ENCODE assay signal across 8 cellular contexts in the genomic region with DNA sequence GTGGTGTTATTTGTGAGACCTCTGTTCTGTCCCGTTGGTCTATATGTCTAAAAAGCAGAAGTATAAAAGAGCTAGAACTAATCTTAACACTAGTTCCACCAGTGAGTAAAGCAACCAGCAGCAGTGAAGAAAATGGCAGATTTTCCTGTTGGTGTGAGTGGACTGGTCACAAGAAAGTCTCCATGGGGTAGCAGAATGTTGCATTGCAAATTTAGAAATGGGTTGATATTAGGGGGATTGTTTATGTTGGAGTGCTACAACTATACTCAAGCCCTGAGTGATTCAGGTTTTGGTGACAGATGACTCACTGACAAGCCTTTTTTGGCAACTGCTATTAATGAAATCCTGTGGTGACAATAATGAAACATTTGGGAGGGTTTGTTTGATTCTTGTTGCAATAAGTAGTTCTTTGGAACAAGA. TPM values are rescaled to one million over a fixed set of nuclear protein-coding genes. Genes with fewer than 3 reads are reported as not detected.
DNase-seq lines count a peak whose midpoint lies in the region; ATAC-seq lines count a peak whose summit lies in the region.

No MANE protein-coding gene starts in this region.

- no peak overlapping the region for H3K9ac ChIP-seq in neuronal stem cell (ENCODE audit: low read depth, low read length, poor library complexity)

- no peak overlapping the region for H2BK120ac ChIP-seq in neuronal stem cell (ENCODE audit: low read depth, low read length)

- peaks cover 0 to 21% of the 10 kb centered on the region in 2 donors for H3K36me3 ChIP-seq in neuronal stem cell (replicated peaks in 1 of 2; ENCODE audit: control insufficient read depth in 2 of 2, insufficient read depth in 2 of 2, low read length in 2 of 2)

- no peak overlapping the region for H4K91ac ChIP-seq in neuronal stem cell (ENCODE audit: low read depth, low read length, poor library complexity)

- no peak overlapping the region for H2AK5ac ChIP-seq in neuronal stem cell (ENCODE audit: low read depth, low read length)

- ATAC-seq in HG03095 (IDR thresholded peaks at IDR 0.05; ENCODE audit: unreplicated experiment) = peak; percentile 68

- H3K14ac ChIP-seq in neuronal stem cell (ENCODE audit: low read length) = no peak overlapping the region

- peak overlapping the region; percentile 37 for H3K4me3 Mint-ChIP-seq in activated naive CD4-positive, alpha-beta T cell treated with anti-CD3 and anti-CD28 coated beads, Interleukin-2, amount 50 U/mL, for 24 hours

- no peak overlapping the region for H3K23ac ChIP-seq in neuronal stem cell (ENCODE audit: low read depth, low read length, poor library complexity)

- peak overlapping the region; percentile 77 for H3K27ac Mint-ChIP-seq in activated naive CD4-positive, alpha-beta T cell treated with anti-CD3 and anti-CD28 coated beads, Interleukin-2, amount 50 U/mL, for 24 hours

- no peaks in the 10 kb centered on the region for H3K27me3 ChIP-seq in neuronal stem cell (ENCODE audit: control insufficient read depth in 3 of 3, insufficient read depth in 3 of 3, low read depth in 1 of 3, low read length in 3 of 3)

- peaks cover 13% of the 10 kb centered on the region for H3K36me3 Mint-ChIP-seq in activated naive CD4-positive, alpha-beta T cell treated with anti-CD3 and anti-CD28 coated beads, Interleukin-2, amount 50 U/mL, for 24 hours

- no peak overlapping the region for H3K4me2 ChIP-seq in neuronal stem cell (ENCODE audit: insufficient read depth, low read length, poor library complexity, severe bottlenecking)

- no peak overlapping the region for H3K4ac ChIP-seq in neuronal stem cell (ENCODE audit: low read length)

- H3K9me3 Mint-ChIP-seq in activated naive CD4-positive, alpha-beta T cell treated with anti-CD3 and anti-CD28 coated beads, Interleukin-2, amount 50 U/mL, for 24 hours = no peaks in the 10 kb centered on the region

- H3K4me3 ChIP-seq in neuronal stem cell (ENCODE audit: low read length in 2 of 2) = no peak overlapping the region

- H3K4me1 ChIP-seq in neuronal stem cell (ENCODE audit: control insufficient read depth in 2 of 2, insufficient read depth in 1 of 2, low read depth in 1 of 2, low read length in 2 of 2) = peaks cover 5 to 12% of the 10 kb centered on the region in 2 donors

- H2BK12ac ChIP-seq in neuronal stem cell (ENCODE audit: low read length) = no peak overlapping the region

- no peak overlapping the region for H2BK5ac ChIP-seq in neuronal stem cell (ENCODE audit: low read length)

- no peak overlapping the region for H2AFZ ChIP-seq in neuronal stem cell (ENCODE audit: low read length)

- H3K4me1 Mint-ChIP-seq in activated naive CD4-positive, alpha-beta T cell treated with anti-CD3 and anti-CD28 coated beads, Interleukin-2, amount 50 U/mL, for 24 hours = peaks cover 51% of the 10 kb centered on the region

- peaks cover 4% of the 10 kb centered on the region for H3K79me1 ChIP-seq in neuronal stem cell (ENCODE audit: low read depth, low read length)

- H3K9me3 ChIP-seq in neuronal stem cell (replicated peaks in 1 of 2; ENCODE audit: control insufficient read depth in 2 of 2, insufficient read depth in 1 of 2, low read depth in 1 of 2, low read length in 2 of 2) = peaks cover 0 to 11% of the 10 kb centered on the region in 2 donors

- no peak overlapping the region for H3K27ac ChIP-seq in neuronal stem cell (replicated peaks; ENCODE audit: low read length)

- H2BK15ac ChIP-seq in neuronal stem cell (ENCODE audit: low read length) = no peak overlapping the region

- DNase-seq in activated naive CD4-positive, alpha-beta T cell (lab: John Stamatoyannopoulos, UW) = no peak
- DNase-seq in SKM-1 (lab: John Stamatoyannopoulos, UW; ENCODE audit: unreplicated experiment) = peak; percentile 17
- DNase-seq in glomerular visceral epithelial cell (ENCODE audit: extremely low spot score) = peak; percentile 12
- no peak for DNase-seq in middle frontal gyrus (ENCODE audit: extremely low spot score, low spot score)
- no peak for DNase-seq in neuronal stem cell (ENCODE audit: low spot score)
- DNase-seq in NCI-H2196 (lab: John Stamatoyannopoulos, UW; ENCODE audit: unreplicated experiment) = no peak

- no peak overlapping the region for H4K8ac ChIP-seq in neuronal stem cell (ENCODE audit: low read depth, low read length)

- H3K18ac ChIP-seq in neuronal stem cell (ENCODE audit: low read length) = no peak overlapping the region

- no CpG with 5 or more reads among the region's 1 CpG for WGBS in neuronal stem cell (ENCODE audit: extremely low coverage in 2 of 2, insufficient read length in 2 of 2, insufficient replicate concordance in 1 of 2), 2 donors

- no peaks in the 10 kb centered on the region for H3K27me3 Mint-ChIP-seq in activated naive CD4-positive, alpha-beta T cell treated with anti-CD3 and anti-CD28 coated beads, Interleukin-2, amount 50 U/mL, for 24 hours

RNA-seq across cellular contexts. Expression of gene AVL9, which starts 5.6 kb away (rescaled TPM):
- polyA plus RNA-seq in neuronal stem cell (2013, experiment 1 of 2) = 12.8 TPM
- 12.2 TPM for polyA plus RNA-seq in neuronal stem cell (2013, experiment 2 of 2)

RNA-seq across cellular contexts. Expression of gene LSM5, which starts 10.8 kb away (rescaled TPM):
- 258 TPM for polyA plus RNA-seq in neuronal stem cell (2013, experiment 1 of 2)
- polyA plus RNA-seq in neuronal stem cell (2013, experiment 2 of 2) = 279 TPM

Comparison
In these comparisons a context has a peak if more than half of its experiments do, and no peak if none do; other contexts are left out.
1. DNase-seq: peak in SKM-1 (single experiment) and glomerular visceral epithelial cell (single experiment); none in activated naive CD4-positive, alpha-beta T cell (0 of 4), middle frontal gyrus (single experiment), neuronal stem cell (single experiment) and NCI-H2196 (single experiment).